ENCODE assay signal across 18 cellular contexts in the genomic region with DNA sequence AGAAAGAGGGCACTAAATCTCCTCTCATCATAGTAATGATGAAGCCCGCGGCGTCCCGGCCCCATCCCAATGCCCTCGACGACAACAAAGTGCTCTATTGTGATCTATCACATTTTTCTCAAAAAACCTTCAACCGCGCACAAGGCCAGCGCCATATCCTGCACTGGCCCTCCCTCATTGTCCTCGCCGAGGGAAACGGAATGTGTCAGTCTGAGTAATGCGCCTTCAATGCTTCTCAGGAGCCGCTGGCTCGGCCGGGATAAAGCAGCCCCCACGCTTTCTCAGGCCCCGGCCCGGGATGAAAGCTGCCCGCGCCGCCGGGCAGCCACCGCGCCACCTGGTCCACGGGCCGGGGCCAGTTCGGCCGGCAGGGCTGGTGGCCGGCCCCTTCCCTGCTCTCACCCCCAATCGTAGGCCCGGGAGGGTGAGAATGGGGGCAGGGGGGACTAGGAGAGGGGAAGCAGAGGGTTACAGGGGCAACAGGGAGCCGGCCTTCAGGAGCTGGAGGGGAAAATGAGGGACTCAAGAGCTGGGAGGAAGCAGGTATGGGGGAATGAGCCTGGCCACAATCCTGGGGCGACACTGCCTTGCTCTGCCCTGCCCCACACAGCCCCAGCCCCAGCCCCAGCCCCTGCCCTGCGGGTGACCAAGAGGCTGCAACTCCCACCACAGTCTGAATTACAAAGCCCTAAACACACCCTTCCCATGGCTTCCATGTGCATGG. TPM values are rescaled to one million over a fixed set of nuclear protein-coding genes. Genes with fewer than 3 reads are reported as not detected.
A peak's percentile ranks its signal among the peaks of the same experiment; 100 is the strongest.
DNase-seq lines count a peak whose midpoint lies in the region; ATAC-seq and TF ChIP-seq lines count a peak whose summit lies in the region.
"Had no signal": no experiment of that assay in that cellular context is flagged by ENCODE, and none has a peak within 500 bp of the region (broad histone marks: within the 10 kb centered on the region; RNA-seq: fewer than 3 reads in every experiment).

No MANE protein-coding gene starts in this region.

- peaks cover 19% of the 10 kb centered on the region for H3K4me1 Mint-ChIP-seq in GM23338
- H3K4me1 Mint-ChIP-seq: activated B cell treated with CpG ODN at 0.5 μM for 24 hours had no signal

- H3K36me3 ChIP-seq in GM23338 (ENCODE audit: insufficient read depth) = no peaks in the 10 kb centered on the region
- H3K36me3 ChIP-seq: breast epithelium, right lobe of liver, tibial artery had no signal

- H3K27ac ChIP-seq in GM23338 (ENCODE audit: low read depth) = no peak overlapping the region
- H3K27ac ChIP-seq: breast epithelium, tibial artery had no signal

- no peaks in the 10 kb centered on the region for H4K20me1 ChIP-seq in GM23338 (replicated peaks; ENCODE audit: insufficient read depth)

- no peak overlapping the region for H3K4me2 ChIP-seq in GM23338

- H3K9me3 Mint-ChIP-seq in GM23338 = peaks cover 8% of the 10 kb centered on the region; the same call in 2 of the 3 replicates
- H3K9me3 Mint-ChIP-seq: activated B cell treated with CpG ODN at 0.5 μM for 24 hours had no signal

- ATAC-seq in GM23338 = peak; percentile 19
- ATAC-seq: right lobe of liver had no signal

- no peak overlapping the region for H3K27ac Mint-ChIP-seq in GM23338
- H3K27ac Mint-ChIP-seq: activated B cell treated with CpG ODN at 0.5 μM for 24 hours had no signal

- peaks cover 4% of the 10 kb centered on the region; the same call in 1 of the 3 replicates for H3K36me3 Mint-ChIP-seq in GM23338 (ENCODE audit: low read depth)

- no peaks in the 10 kb centered on the region for H3K27me3 ChIP-seq in GM23338 (ENCODE audit: insufficient read depth)
- H3K27me3 ChIP-seq: breast epithelium, Peyer's patch, right lobe of liver, tibial artery had no signal

- TF ChIP-seq CTCF in GM23338 (conservative IDR thresholded peaks at IDR 0.05; ENCODE audit: low read depth in 2 of 2) (no peak), cardiac fibroblast (IDR thresholded peaks at IDR 0.05; ENCODE audit: low read depth, low read length) (no peak)

- no peaks in the 10 kb centered on the region for H3K79me2 ChIP-seq in GM23338 (replicated peaks; ENCODE audit: insufficient read depth)

- H3K27me3 Mint-ChIP-seq in GM23338 (ENCODE audit: insufficient read depth, low read depth, poor library complexity) = peaks cover 26% of the 10 kb centered on the region

- H3F3A ChIP-seq in GM23338 (replicated peaks; ENCODE audit: low read depth) = no peaks in the 10 kb centered on the region

- H3K4me3 ChIP-seq in GM23338 (no peak overlapping the region), cardiac fibroblast (replicated peaks in 1 of 2; ENCODE audit: low read depth in 2 of 2, low read length in 2 of 2) (no peak overlapping the region)
- H3K4me3 ChIP-seq: breast epithelium, Peyer's patch, right lobe of liver, tibial artery had no signal

- no peaks in the 10 kb centered on the region for H3K9me2 ChIP-seq in GM23338 (ENCODE audit: insufficient read depth)

- DNase-seq in GM23338 (ENCODE audit: low spot score) (peak; percentile 37), cardiac fibroblast (ENCODE audit: low read depth in 2 of 2) (peak; percentile 41 to 53), iris pigment epithelial cell (ENCODE audit: low read depth) (peak; percentile 49), posterior vena cava (ENCODE audit: low spot score) (peak; percentile 58), cerebellar nuclear complex (lab: John Stamatoyannopoulos, UW) (no peak), GF-D8 (lab: John Stamatoyannopoulos, UW) (no peak)
- no peak for DNase-seq in activated effector memory CD4-positive, alpha-beta T cell treated with anti-CD3 and anti-CD28 coated beads, Interleukin-2, amount 50 U/mL, for 16 hours
- no peak for DNase-seq in activated CD8-positive, alpha-beta memory T cell treated with anti-CD3 and anti-CD28 coated beads for 24 hours
- DNase-seq: activated B cell treated with CpG ODN at 0.5 μM for 24 hours; NCI-H2081; NCI-H526 treated with DMSO at 0.1 percent for 48 hours; Peyer's patch; stimulated activated CD4-positive, alpha-beta T cell treated with anti-CD3 and anti-CD28 coated beads, Interleukin-4, amount 100 ng/mL, for 4 hours; tibial artery had no signal

- intact Hi-C loops in posterior vena cava (cut with DNase I) = loop anchor here in 1 of 2 donors (10.0 kb wide), 1 partner anchor 303 kb away; a partner anchor contains a TSS

- H2AFZ ChIP-seq in GM23338 = peak overlapping the region; percentile 63; the same call in 1 of the 2 replicates

- peaks cover 15% of the 10 kb centered on the region for H3K4me1 ChIP-seq in GM23338 (ENCODE audit: insufficient read depth)
- H3K4me1 ChIP-seq: breast epithelium, tibial artery had no signal

- H3K4me3 Mint-ChIP-seq in GM23338 = no peak overlapping the region
- H3K4me3 Mint-ChIP-seq: activated B cell treated with CpG ODN at 0.5 μM for 24 hours had no signal

TF ChIP-seq in GM23338, 12 proteins besides CTCF, POLR2A, EP300 and RAD21 (continues in another document):
- TF ChIP-seq JUNB (IDR thresholded peaks at IDR 0.05; ENCODE audit: unreplicated experiment) (no peak), ZNF331 (CRISPR knock-in tag; IDR thresholded peaks at IDR 0.05; ENCODE audit: low read depth) (no peak), CREB1 (CRISPR knock-in tag; IDR thresholded peaks at IDR 0.05; ENCODE audit: low read depth) (no peak), EZH2 (IDR thresholded peaks at IDR 0.05; ENCODE audit: low read depth, unreplicated experiment) (no peak), POLR2AphosphoS5 (IDR thresholded peaks at IDR 0.05; ENCODE audit: low read depth) (no peak), NANOG (IDR thresholded peaks at IDR 0.05; ENCODE audit: borderline replicate concordance) (no peak), STAT1 (IDR thresholded peaks at IDR 0.05; ENCODE audit: unreplicated experiment) (no peak), ZNF114 (CRISPR knock-in tag; IDR thresholded peaks at IDR 0.05) (no peak), EZH2phosphoT487 (IDR thresholded peaks at IDR 0.05; ENCODE audit: unreplicated experiment) (no peak)
- TF ChIP-seq, protein P1, sequence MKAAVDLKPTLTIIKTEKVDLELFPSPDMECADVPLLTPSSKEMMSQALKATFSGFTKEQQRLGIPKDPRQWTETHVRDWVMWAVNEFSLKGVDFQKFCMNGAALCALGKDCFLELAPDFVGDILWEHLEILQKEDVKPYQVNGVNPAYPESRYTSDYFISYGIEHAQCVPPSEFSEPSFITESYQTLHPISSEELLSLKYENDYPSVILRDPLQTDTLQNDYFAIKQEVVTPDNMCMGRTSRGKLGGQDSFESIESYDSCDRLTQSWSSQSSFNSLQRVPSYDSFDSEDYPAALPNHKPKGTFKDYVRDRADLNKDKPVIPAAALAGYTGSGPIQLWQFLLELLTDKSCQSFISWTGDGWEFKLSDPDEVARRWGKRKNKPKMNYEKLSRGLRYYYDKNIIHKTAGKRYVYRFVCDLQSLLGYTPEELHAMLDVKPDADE (IDR thresholded peaks at IDR 0.05) = no peak
- TF ChIP-seq, protein P2, sequence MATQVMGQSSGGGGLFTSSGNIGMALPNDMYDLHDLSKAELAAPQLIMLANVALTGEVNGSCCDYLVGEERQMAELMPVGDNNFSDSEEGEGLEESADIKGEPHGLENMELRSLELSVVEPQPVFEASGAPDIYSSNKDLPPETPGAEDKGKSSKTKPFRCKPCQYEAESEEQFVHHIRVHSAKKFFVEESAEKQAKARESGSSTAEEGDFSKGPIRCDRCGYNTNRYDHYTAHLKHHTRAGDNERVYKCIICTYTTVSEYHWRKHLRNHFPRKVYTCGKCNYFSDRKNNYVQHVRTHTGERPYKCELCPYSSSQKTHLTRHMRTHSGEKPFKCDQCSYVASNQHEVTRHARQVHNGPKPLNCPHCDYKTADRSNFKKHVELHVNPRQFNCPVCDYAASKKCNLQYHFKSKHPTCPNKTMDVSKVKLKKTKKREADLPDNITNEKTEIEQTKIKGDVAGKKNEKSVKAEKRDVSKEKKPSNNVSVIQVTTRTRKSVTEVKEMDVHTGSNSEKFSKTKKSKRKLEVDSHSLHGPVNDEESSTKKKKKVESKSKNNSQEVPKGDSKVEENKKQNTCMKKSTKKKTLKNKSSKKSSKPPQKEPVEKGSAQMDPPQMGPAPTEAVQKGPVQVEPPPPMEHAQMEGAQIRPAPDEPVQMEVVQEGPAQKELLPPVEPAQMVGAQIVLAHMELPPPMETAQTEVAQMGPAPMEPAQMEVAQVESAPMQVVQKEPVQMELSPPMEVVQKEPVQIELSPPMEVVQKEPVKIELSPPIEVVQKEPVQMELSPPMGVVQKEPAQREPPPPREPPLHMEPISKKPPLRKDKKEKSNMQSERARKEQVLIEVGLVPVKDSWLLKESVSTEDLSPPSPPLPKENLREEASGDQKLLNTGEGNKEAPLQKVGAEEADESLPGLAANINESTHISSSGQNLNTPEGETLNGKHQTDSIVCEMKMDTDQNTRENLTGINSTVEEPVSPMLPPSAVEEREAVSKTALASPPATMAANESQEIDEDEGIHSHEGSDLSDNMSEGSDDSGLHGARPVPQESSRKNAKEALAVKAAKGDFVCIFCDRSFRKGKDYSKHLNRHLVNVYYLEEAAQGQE (IDR thresholded peaks at IDR 0.05; ENCODE audit: unreplicated experiment) = no peak

RNA-seq across cellular contexts. Expression of a gene that starts 10.0 kb away (rescaled TPM):
- total RNA-seq in GM23338 (2014; rRNA removed; shearing (Covaris generic)) = not detected in 2 replicates
- not detected in 2 replicates for polyA plus RNA-seq in GM23338 (2016; fragmentation: Nextera tagmentation; extraction: Ambion mirVana)
- not detected for total RNA-seq in posterior vena cava
- total RNA-seq: activated B cell treated with CpG ODN at 0.5 μM for 24 hours, breast epithelium, glomerular endothelial cell, myocyte, Peyer's patch had no signal

Comparison
In these comparisons a context has a peak if more than half of its experiments do, and no peak if none do; other contexts are left out.
1. DNase-seq: peak in GM23338 (single experiment), cardiac fibroblast (2 of 2), iris pigment epithelial cell (single experiment) and posterior vena cava (single experiment); none in cerebellar nuclear complex (0 of 2), GF-D8 (single experiment), activated effector memory CD4-positive, alpha-beta T cell treated with anti-CD3 and anti-CD28 coated beads, Interleukin-2, amount 50 U/mL, for 16 hours (single experiment) and activated CD8-positive, alpha-beta memory T cell treated with anti-CD3 and anti-CD28 coated beads for 24 hours (single experiment).